ENCODE assay signal across 8 cellular contexts in genomic region chr5:72611111-72611724, GRCh38.
DNase-seq lines count a peak whose midpoint lies in the region; ATAC-seq, FAIRE-seq and TF ChIP-seq lines count a peak whose summit lies in the region.

No MANE protein-coding gene starts in this region.

- TF ChIP-seq EP300 in ovary (IDR thresholded peaks at IDR 0.05): no peak

- DNase-seq in AG08395 (ENCODE audit: low spot score) (peak; percentile 81), GM19239 (ENCODE audit: insufficient read length, low spot score) (peak; percentile 41), LNCaP clone FGC (ENCODE audit: low read depth) (peak; percentile 28), Peyer's patch (peak; percentile 37 to 79 (median 72)), glomerular endothelial cell (ENCODE audit: extremely low read depth, low read depth, low spot score) (peak; percentile 63), ovary (peak; percentile 64 to 79 (median 72)), aorta (peak; percentile 81 to 88)
- peak; percentile 35 for DNase-seq in activated naive CD4-positive, alpha-beta T cell treated with Interleukin-2 at 50 U/mL for 16 hours

- peak; percentile 88 for ATAC-seq in aorta (ENCODE audit: low FRiP score)

- H3K4me1 ChIP-seq in Peyer's patch: no peaks in the 10 kb centered on the region
- no peaks in the 10 kb centered on the region for H3K4me1 ChIP-seq in ovary (ENCODE audit: insufficient read depth)
- H3K4me1 ChIP-seq in aorta (ENCODE audit: control insufficient read depth in 1 of 2, insufficient read depth in 2 of 2, low read length in 2 of 2): no peaks in the 10 kb centered on the region

- H3K4me3 ChIP-seq in LNCaP clone FGC (ENCODE audit: low read depth, low read length) (no peak overlapping the region), Peyer's patch (no peak overlapping the region), ovary (no peak overlapping the region), aorta (ENCODE audit: low read length in 2 of 2) (no peak overlapping the region)

- no peak for FAIRE-seq in GM19239 (lab: Jason Lieb, UNC)

- no peak overlapping the region for H3K27ac ChIP-seq in Peyer's patch
- no peak overlapping the region for H3K27ac ChIP-seq in ovary
- no peak overlapping the region for H3K27ac ChIP-seq in aorta (ENCODE audit: low read depth in 1 of 2, low read length in 2 of 2)

- intact Hi-C loops in ovary (cut with DNase I): no loop called here
- intact Hi-C loops in aorta (cut with DNase I): loop anchor here (5.0 to 10.0 kb wide), 2 partner anchors 204 to 206 kb away; partner anchors contain the start of gene TNPO1 (in 2 of the 2)

- H3K36me3 ChIP-seq in Peyer's patch (no peaks in the 10 kb centered on the region), ovary (no peaks in the 10 kb centered on the region), aorta (ENCODE audit: control insufficient read depth in 1 of 2, insufficient read depth in 2 of 2, low read length in 1 of 2) (no peaks in the 10 kb centered on the region)

- 15 to 25% (median 18%) methylated on average over 7 of the region's 7 CpGs for WGBS in ovary, 3 donors
- WGBS in aorta, 2 donors: 22 to 25% methylated on average over 7 of the region's 7 CpGs

- H3K9me3 ChIP-seq in Peyer's patch (no peaks in the 10 kb centered on the region), ovary (no peaks in the 10 kb centered on the region), aorta (ENCODE audit: control insufficient read depth, low read length) (no peaks in the 10 kb centered on the region)

- peak; percentile 86 for TF ChIP-seq CTCF in LNCaP clone FGC (IDR thresholded peaks at IDR 0.05; ENCODE audit: control insufficient read depth, extremely low read depth, insufficient read depth)
- peak; percentile 39 to 84 (median 74) for TF ChIP-seq CTCF in Peyer's patch (IDR thresholded peaks at IDR 0.05)
- peak; percentile 60 to 67 (median 61) for TF ChIP-seq CTCF in ovary (IDR thresholded peaks at IDR 0.05)

- TF ChIP-seq POLR2A in Peyer's patch (IDR thresholded peaks at IDR 0.05): no peak
- no peak for TF ChIP-seq POLR2A in ovary (IDR thresholded peaks at IDR 0.05)

- no peaks in the 10 kb centered on the region for H3K27me3 ChIP-seq in Peyer's patch
- no peaks in the 10 kb centered on the region for H3K27me3 ChIP-seq in ovary
- H3K27me3 ChIP-seq in aorta (ENCODE audit: control insufficient read depth in 1 of 2, insufficient read depth in 2 of 2, low read length in 1 of 2): no peaks in the 10 kb centered on the region

Comparison
In these comparisons a context has a peak if more than half of its experiments do, and no peak if none do; other contexts are left out.
1. DNase-seq: peak in every context shown above with its lines; median percentile 84 in aorta; 81 in AG08395; 72 in Peyer's patch; 72 in ovary; 63 in glomerular endothelial cell; 41 in GM19239; 35 in activated naive CD4-positive, alpha-beta T cell treated with Interleukin-2 at 50 U/mL for 16 hours; 28 in LNCaP clone FGC.
2. intact Hi-C loops: an anchor here in aorta (5.0 to 10.0 kb wide); none called in ovary.